In the genomic region with DNA sequence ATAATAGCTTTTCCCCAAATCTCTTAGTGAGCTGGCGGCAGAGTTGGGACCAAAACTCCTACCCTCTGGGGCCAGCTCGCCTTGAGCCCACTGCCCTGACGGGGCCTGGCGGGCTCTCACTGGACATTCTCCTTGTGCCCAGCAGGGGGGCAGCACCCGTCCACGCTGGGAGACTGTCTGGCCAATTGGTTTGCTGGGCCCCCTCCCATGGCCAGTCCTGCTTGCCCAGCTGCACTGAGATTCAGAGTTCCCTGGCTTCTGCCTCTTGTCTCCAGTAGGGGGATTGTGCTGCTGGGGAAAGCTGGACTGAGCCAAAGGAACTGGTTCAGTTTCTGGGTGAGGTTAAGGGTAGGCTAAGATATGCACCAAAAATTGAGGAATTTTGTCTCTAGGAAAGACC, we compare ENCODE assay signal across 1 cellular context.
A peak's percentile ranks its signal among the peaks of the same experiment; 100 is the strongest.
TF ChIP-seq lines count a peak whose summit lies in the region.

No MANE protein-coding gene starts in this region.

TF ChIP-seq in K562, 482 proteins besides CTCF, POLR2A, EP300 and RAD21 (continued from another document):
- TF ChIP-seq USF2 (CRISPR knock-in tag; IDR thresholded peaks at IDR 0.05) (no peak), SMC3 (conservative IDR thresholded peaks at IDR 0.05; ENCODE audit: insufficient read depth, low read depth, low read length) (0 out of 2 replicates have a peak, but pooled peaks have one; percentile 9), E2F4 (CRISPR knock-in tag; IDR thresholded peaks at IDR 0.05; ENCODE audit: low read depth) (no peak), SP2 (IDR thresholded peaks at IDR 0.05; ENCODE audit: extremely low read depth, low read depth, low read length, poor library complexity, severe bottlenecking) (no peak), SRSF9 (IDR thresholded peaks at IDR 0.05; ENCODE audit: borderline replicate concordance, low read depth, low read length) (no peak), HMGXB4 (CRISPR knock-in tag; IDR thresholded peaks at IDR 0.05) (no peak), ZNF140 (CRISPR knock-in tag; IDR thresholded peaks at IDR 0.05) (no peak)
- TF ChIP-seq, protein P1, sequence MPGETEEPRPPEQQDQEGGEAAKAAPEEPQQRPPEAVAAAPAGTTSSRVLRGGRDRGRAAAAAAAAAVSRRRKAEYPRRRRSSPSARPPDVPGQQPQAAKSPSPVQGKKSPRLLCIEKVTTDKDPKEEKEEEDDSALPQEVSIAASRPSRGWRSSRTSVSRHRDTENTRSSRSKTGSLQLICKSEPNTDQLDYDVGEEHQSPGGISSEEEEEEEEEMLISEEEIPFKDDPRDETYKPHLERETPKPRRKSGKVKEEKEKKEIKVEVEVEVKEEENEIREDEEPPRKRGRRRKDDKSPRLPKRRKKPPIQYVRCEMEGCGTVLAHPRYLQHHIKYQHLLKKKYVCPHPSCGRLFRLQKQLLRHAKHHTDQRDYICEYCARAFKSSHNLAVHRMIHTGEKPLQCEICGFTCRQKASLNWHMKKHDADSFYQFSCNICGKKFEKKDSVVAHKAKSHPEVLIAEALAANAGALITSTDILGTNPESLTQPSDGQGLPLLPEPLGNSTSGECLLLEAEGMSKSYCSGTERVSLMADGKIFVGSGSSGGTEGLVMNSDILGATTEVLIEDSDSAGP (CRISPR knock-in tag; IDR thresholded peaks at IDR 0.05), result no peak
TF ChIP-seq in K562: peak in this region for 2.
